ENCODE assay signal across 8 cellular contexts in the genomic region with DNA sequence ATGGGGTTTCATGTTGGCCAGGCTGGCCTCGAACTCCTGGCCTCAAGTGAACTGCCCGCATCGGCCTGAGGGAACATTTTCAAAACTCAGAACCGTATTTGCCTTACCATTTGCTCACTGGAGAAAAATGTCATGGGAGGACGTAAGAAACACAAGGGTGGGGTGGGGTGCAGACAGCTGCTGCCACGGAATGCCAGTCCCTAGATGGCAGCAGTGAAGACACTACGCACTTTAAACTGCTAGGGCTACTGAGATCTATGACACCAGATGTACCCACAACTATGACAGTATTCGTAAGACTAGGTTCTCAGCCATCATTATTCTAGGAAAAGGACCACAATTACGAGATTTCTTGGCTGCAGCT. TPM values are rescaled to one million over a fixed set of nuclear protein-coding genes. Genes with fewer than 3 reads are reported as not detected.
DNase-seq lines count a peak whose midpoint lies in the region; ATAC-seq and TF ChIP-seq lines count a peak whose summit lies in the region.
"Not testable (repeated sequence)": the region's sequence is repeated elsewhere in the genome, so short reads cannot be mapped to it uniquely, and the experiment has no call there.

No MANE protein-coding gene starts in this region.

- peak overlapping the region; percentile 83 to 100 (median 98) for H3K4me3 Mint-ChIP-seq in naive thymus-derived CD8-positive, alpha-beta T cell

- DNase-seq in D341Med (ENCODE audit: low spot score) (peak; percentile 34), LoVo (ENCODE audit: low spot score) (peak; percentile 84), SK-N-DZ (ENCODE audit: low spot score) (peak; percentile 55), activated gamma-delta T cell treated with Interleukin-2 at 50 U/mL for 16 hours (peak; percentile 39), fibroblast of the aortic adventitia (ENCODE audit: low read depth) (peak; percentile 81)
- peak in 9 of 10 donors; percentile 17 to 86 (median 71) for DNase-seq in naive thymus-derived CD8-positive, alpha-beta T cell
- peak; percentile 25 to 32 for DNase-seq in stimulated activated CD8-positive, alpha-beta memory T cell treated with anti-CD3 and anti-CD28 coated beads, Interleukin-7, amount 100 ng/mL, for 4 hours (ENCODE audit: low read depth in 2 of 2)

- TF ChIP-seq CTCF in fibroblast of the aortic adventitia (IDR thresholded peaks at IDR 0.05; ENCODE audit: insufficient read depth, low read length): peak; percentile 15

- ATAC-seq in GM21723 (IDR thresholded peaks at IDR 0.05; ENCODE audit: unreplicated experiment): peak; percentile 35
- peak; percentile 60 to 67 for ATAC-seq in naive thymus-derived CD8-positive, alpha-beta T cell

- H3K9me3 Mint-ChIP-seq in naive thymus-derived CD8-positive, alpha-beta T cell: not testable (repeated sequence)

- H3K4me3 ChIP-seq in fibroblast of the aortic adventitia (ENCODE audit: low read depth, low read length): peak overlapping the region; percentile 72

- H3K4me1 Mint-ChIP-seq in naive thymus-derived CD8-positive, alpha-beta T cell: peaks cover 12 to 38% (median 26%) of the 10 kb centered on the region in 4 donors

- POLR2A ChIA-PET in naive thymus-derived CD8-positive, alpha-beta T cell (lab: Charles Lee): interaction anchor here (1.0 to 3.2 kb wide), 6 partner anchors 12 to 501 kb away, joined by 3 to 28 read pairs (median 8); a partner anchor contains a TSS

- peaks cover 4 to 57% (median 17%) of the 10 kb centered on the region in 3 donors for H3K36me3 Mint-ChIP-seq in naive thymus-derived CD8-positive, alpha-beta T cell

- H3K27ac Mint-ChIP-seq in naive thymus-derived CD8-positive, alpha-beta T cell: peak overlapping the region; percentile 96 to 100 (median 99)

- not testable (repeated sequence) for H3K27me3 Mint-ChIP-seq in naive thymus-derived CD8-positive, alpha-beta T cell

RNA-seq across cellular contexts. Expression of a gene that starts 0.7 kb away (rescaled TPM):
- 49.2 and 56.3 TPM in 2 replicates for polyA plus RNA-seq in SK-N-DZ (2014; cell fraction: cytosol; rRNA removed)
- 41.2 and 52.9 TPM in 2 replicates for polyA plus RNA-seq in SK-N-DZ (2014; cell fraction: nucleus; rRNA removed)
- 51.9 and 94.1 TPM in 2 replicates for total RNA-seq in fibroblast of the aortic adventitia (ENCODE audit: low replicate concordance)
- total RNA-seq in naive thymus-derived CD8-positive, alpha-beta T cell: 100 to 1,000 TPM in 1 of 2 experiments, 10 to 100 TPM in 1; 95.7 to 102 TPM
- 10 to 100 TPM; 65.1 to 82.1 (median 75.7) TPM for polyA plus RNA-seq in naive thymus-derived CD8-positive, alpha-beta T cell

RNA-seq across cellular contexts. Expression of a gene that starts 2.0 kb away (rescaled TPM):
- polyA plus RNA-seq in SK-N-DZ (2014; cell fraction: cytosol; rRNA removed): 15.2 and 23.9 TPM in 2 replicates
- polyA plus RNA-seq in SK-N-DZ (2014; cell fraction: nucleus; rRNA removed): 8.0 and 18.0 TPM in 2 replicates
- 15.0 and 26.5 TPM in 2 replicates for total RNA-seq in fibroblast of the aortic adventitia (ENCODE audit: low replicate concordance)
- 10 to 100 TPM; 24.7 to 27.5 TPM for total RNA-seq in naive thymus-derived CD8-positive, alpha-beta T cell
- polyA plus RNA-seq in naive thymus-derived CD8-positive, alpha-beta T cell: 10 to 100 TPM; 21.4 to 24.9 (median 22.3) TPM

Comparison
In these comparisons a context has a peak if more than half of its experiments do, and no peak if none do; other contexts are left out.
1. Peak in every context shown above with its lines: DNase-seq, ATAC-seq and H3K4me3 ChIP-seq.
2. DNase-seq: peak in every context shown above with its lines; median percentile 84 in LoVo; 81 in fibroblast of the aortic adventitia; 71 in naive thymus-derived CD8-positive, alpha-beta T cell; 55 in SK-N-DZ; 39 in activated gamma-delta T cell treated with Interleukin-2 at 50 U/mL for 16 hours; 34 in D341Med; 28 in stimulated activated CD8-positive, alpha-beta memory T cell treated with anti-CD3 and anti-CD28 coated beads, Interleukin-7, amount 100 ng/mL, for 4 hours.